ENCODE assay signal across 16 cellular contexts in the genomic region with DNA sequence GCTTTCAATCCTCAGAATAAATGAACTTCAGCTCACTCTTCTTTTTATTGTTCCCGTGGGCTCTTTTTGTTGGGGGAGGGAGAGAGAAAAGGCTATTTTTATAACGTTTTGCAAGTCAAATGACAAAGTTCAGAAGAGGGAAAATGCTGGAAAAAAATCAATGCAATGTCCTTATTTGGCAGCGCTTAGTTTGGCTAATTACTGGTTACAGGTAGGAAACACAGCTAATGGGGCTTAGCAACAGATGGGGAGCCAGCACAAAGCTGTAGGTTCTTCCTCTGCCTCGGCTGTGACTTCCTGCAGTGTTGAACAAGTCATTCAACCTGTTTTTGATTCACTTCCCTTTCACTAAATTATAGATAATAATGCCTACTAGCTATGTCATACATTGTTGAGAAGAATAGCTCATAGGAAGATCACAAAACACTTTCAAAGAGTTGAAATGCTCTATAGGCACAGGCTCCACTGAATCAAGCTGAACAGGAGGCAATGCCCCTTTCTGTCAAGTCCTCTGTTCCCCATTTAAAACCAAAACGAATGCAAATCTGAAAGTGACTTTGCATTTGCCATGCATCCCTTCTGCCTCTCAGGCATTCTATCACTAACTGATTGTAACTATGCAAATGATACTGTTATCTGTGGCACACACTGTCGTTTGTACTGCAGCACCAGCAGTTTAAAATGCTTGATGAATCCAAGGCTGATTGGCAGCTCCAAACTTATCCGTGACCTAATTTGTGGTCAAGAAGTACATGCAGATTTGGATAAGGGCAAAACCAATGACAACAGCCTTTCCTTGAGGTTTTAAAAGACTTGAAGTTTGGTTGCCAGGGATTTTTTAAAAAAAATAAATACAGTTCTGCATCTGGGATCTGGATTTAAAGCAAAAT.
DNase-seq lines count a peak whose midpoint lies in the region; FAIRE-seq and TF ChIP-seq lines count a peak whose summit lies in the region.
"Had no signal": no experiment of that assay in that cellular context is flagged by ENCODE, and none has a peak within 500 bp of the region (broad histone marks: within the 10 kb centered on the region; RNA-seq: fewer than 3 reads in every experiment).

No MANE protein-coding gene starts in this region.

- DNase-seq in NCI-H2107 treated with DMSO at 0.1 percent for 48 hours (lab: John Stamatoyannopoulos, UW; ENCODE audit: unreplicated experiment) (peak; percentile 53), NCI-H2107 (lab: John Stamatoyannopoulos, UW) (no peak), NCI-H524 treated with DMSO at 0.1 percent for 48 hours (lab: John Stamatoyannopoulos, UW) (peak; percentile 64), coronary artery (ENCODE audit: low spot score) (no peak), superior temporal gyrus (ENCODE audit: extremely low spot score) (peak; percentile 40), ovary (no peak), small intestine (no peak), NCI-H2196 treated with DMSO at 0.1 percent for 48 hours (lab: John Stamatoyannopoulos, UW; ENCODE audit: unreplicated experiment) (no peak)
- DNase-seq: activated CD4-positive, CD25-positive, alpha-beta regulatory T cell; foreskin melanocyte; IMR-90; NCI-H226; SHP77 had no signal

- H3K36me3 ChIP-seq in ovary (no peaks in the 10 kb centered on the region), small intestine (ENCODE audit: control insufficient read depth in 2 of 2, insufficient read depth in 2 of 2, low read length in 2 of 2) (no peaks in the 10 kb centered on the region)
- H3K36me3 ChIP-seq: HAP-1, tibial nerve had no signal

- FAIRE-seq in small intestine (lab: Jason Lieb, UNC), result no peak
- FAIRE-seq: GM12891 had no signal

- TF ChIP-seq CTCF in coronary artery (IDR thresholded peaks at IDR 0.05), result no peak
- TF ChIP-seq CTCF in ovary (IDR thresholded peaks at IDR 0.05), result no peak

- H3K4me1 ChIP-seq in ovary (ENCODE audit: insufficient read depth) (no peaks in the 10 kb centered on the region), small intestine (ENCODE audit: control insufficient read depth in 2 of 2, insufficient read depth in 1 of 2, low read depth in 1 of 2, low read length in 1 of 2) (no peaks in the 10 kb centered on the region)
- H3K4me1 ChIP-seq: HAP-1 had no signal

- no peaks in the 10 kb centered on the region for H3K9me3 ChIP-seq in ovary
- H3K9me3 ChIP-seq in small intestine (ENCODE audit: control insufficient read depth, low read depth), result no peaks in the 10 kb centered on the region
- H3K9me3 ChIP-seq: HAP-1, tibial nerve had no signal

- WGBS in ovary, 3 donors, result 48 to 50% (median 48%) methylated on average over 7 of the region's 7 CpGs
- 25 to 32% (median 30%) methylated on average over 7 of the region's 7 CpGs for WGBS in small intestine, 3 donors

- H3K27me3 ChIP-seq in ovary (no peaks in the 10 kb centered on the region), small intestine (ENCODE audit: control insufficient read depth in 2 of 2, insufficient read depth in 2 of 2, low read length in 2 of 2) (no peaks in the 10 kb centered on the region)
- H3K27me3 ChIP-seq: tibial nerve had no signal

- H3K27ac ChIP-seq in coronary artery (no peak overlapping the region), ovary (no peak overlapping the region), small intestine (ENCODE audit: low read depth in 1 of 2, low read length in 1 of 2) (no peak overlapping the region)
- H3K27ac ChIP-seq: tibial nerve had no signal

- TF ChIP-seq POLR2A in ovary (IDR thresholded peaks at IDR 0.05), result no peak

- intact Hi-C loops in ovary (cut with DNase I), result no loop called here

- H3K4me3 ChIP-seq in coronary artery (peak overlapping the region; percentile 16), ovary (no peak overlapping the region), small intestine (ENCODE audit: low read depth in 1 of 2, low read length in 2 of 2) (no peak overlapping the region)
- H3K4me3 ChIP-seq: HAP-1, tibial nerve had no signal

- no peak for TF ChIP-seq EP300 in ovary (IDR thresholded peaks at IDR 0.05)

Comparison
In these comparisons a context has a peak if more than half of its experiments do, and no peak if none do; other contexts are left out.
1. DNase-seq: peak in NCI-H2107 treated with DMSO at 0.1 percent for 48 hours (single experiment), NCI-H524 treated with DMSO at 0.1 percent for 48 hours (single experiment) and superior temporal gyrus (single experiment); none in NCI-H2107 (single experiment), coronary artery (single experiment), ovary (0 of 5), small intestine (single experiment) and NCI-H2196 treated with DMSO at 0.1 percent for 48 hours (single experiment).